Comparison of ENCODE assay signal across 16 cellular contexts in the genomic region with DNA sequence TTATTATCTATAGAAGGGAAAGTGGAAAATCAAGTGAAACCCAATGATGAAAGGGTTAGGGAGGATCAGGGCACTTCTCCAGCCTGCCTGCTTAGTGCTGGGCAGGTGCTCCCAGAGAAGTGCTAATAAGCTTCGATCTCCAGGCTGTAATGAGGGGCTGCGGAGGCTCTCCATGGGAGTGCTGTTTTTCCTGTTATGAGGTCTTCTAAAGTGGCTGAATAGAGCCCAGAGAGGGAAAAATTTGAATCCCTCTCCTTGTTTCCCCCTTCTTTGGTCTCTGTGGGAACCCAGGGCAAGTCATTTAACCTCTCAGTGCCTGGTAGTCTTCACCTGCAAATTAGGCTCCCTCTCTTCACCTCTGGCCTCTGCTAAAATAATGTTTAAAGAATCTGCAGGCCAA.
"Had no signal": no experiment of that assay in that cellular context is flagged by ENCODE, and none has a peak within 500 bp of the region (broad histone marks: within the 10 kb centered on the region; RNA-seq: fewer than 3 reads in every experiment).

No MANE protein-coding gene starts in this region.

- H3K9me3 ChIP-seq: body of pancreas, esophagus squamous epithelium, lower lobe of right lung, testis, upper lobe of left lung had no signal

- DNase-seq: activated CD4-positive, alpha-beta T cell treated with anti-CD3 and anti-CD28 coated beads, Interleukin-2, amount 10 ng/mL, durations not matched to agents 24 days and 14 days; activated CD8-positive, alpha-beta T cell treated with anti-CD3 and anti-CD28 coated beads for 36 hours; activated naive CD4-positive, alpha-beta T cell treated with Interleukin-2 at 50 U/mL for 16 hours; activated T-cell treated with anti-CD3 and anti-CD28 coated beads, Interleukin-2, amount 50 U/mL, for 24 hours; body of pancreas; effector memory CD8-positive, alpha-beta T cell; esophagus squamous epithelium; left colon; lower lobe of right lung; naive thymus-derived CD8-positive, alpha-beta T cell; stimulated activated CD4-positive, alpha-beta T cell treated with anti-CD3 and anti-CD28 coated beads, Interleukin-4, amount 100 ng/mL, for 24 hours; stomach; T1000; testis; upper lobe of left lung had no signal

- H3K4me1 ChIP-seq: body of pancreas, esophagus squamous epithelium, lower lobe of right lung, stomach, testis, upper lobe of left lung had no signal

- H3K27me3 ChIP-seq: body of pancreas, esophagus squamous epithelium, stomach, testis, upper lobe of left lung had no signal

- H3K27ac ChIP-seq: body of pancreas, esophagus squamous epithelium, lower lobe of right lung, stomach, testis, upper lobe of left lung had no signal

- H3K4me3 ChIP-seq: body of pancreas, esophagus squamous epithelium, lower lobe of right lung, smooth muscle cell, stomach, testis, upper lobe of left lung had no signal

- H3K36me3 ChIP-seq: esophagus squamous epithelium, lower lobe of right lung, stomach, upper lobe of left lung had no signal
